6 cellular contexts compared by ENCODE assay signal in the genomic region with DNA sequence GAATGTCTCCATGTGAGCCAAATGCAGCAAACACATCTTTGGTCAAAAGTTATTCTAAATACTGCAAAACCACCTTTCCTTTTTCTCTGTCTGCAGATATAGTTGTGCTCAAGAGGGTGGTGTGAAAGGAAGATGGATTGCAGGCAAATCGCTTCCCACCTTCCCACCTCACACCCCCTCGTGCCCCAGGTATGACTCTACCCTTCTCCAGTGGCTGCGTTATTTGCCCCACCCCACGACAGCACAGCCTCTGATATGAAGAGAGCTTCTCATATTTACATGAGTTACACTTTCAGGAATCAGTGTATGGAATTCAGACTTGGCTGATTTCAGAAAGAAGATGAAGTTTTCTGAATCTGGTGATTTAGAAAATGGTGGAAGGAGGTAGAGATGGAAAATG.
"Had no signal": no experiment of that assay in that cellular context is flagged by ENCODE, and none has a peak within 500 bp of the region (broad histone marks: within the 10 kb centered on the region; RNA-seq: fewer than 3 reads in every experiment).

No MANE protein-coding gene starts in this region.

- DNase-seq: GM23248, GOT3, H7, H9, HCEC 1CT, HFFc6 had no signal
